Comparison of ENCODE assay signal across 1 cellular context in the genomic region with DNA sequence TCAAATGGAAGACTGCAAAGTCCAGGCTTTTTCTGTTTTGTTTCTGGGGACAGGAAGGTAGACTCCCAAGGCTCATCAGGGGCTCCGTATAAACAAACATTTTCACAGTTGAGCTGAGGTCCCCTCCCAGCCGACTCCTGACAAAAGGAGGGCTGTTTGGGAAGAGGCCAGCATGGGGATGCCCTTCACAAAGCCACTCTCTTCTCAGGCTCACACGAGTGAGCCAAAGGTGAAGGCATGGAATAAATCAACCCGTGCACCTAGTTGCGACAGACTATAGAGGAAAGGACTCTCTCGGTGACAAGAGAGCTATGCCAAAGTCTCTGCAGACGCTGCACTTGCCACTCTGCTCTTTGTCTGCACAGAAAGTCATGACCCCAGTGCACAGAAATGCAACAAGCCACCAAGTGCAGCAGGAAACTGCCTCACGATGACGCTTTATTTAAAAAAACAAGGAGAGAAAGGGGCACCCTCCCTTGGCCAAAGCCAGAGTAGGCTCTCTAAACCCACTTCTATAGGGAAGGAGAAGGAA.
TF ChIP-seq lines count a peak whose summit lies in the region.

No MANE protein-coding gene starts in this region.

TF ChIP-seq in GM23338, 12 proteins besides CTCF, POLR2A, EP300 and RAD21 (continued from another document):
- TF ChIP-seq, protein P1, sequence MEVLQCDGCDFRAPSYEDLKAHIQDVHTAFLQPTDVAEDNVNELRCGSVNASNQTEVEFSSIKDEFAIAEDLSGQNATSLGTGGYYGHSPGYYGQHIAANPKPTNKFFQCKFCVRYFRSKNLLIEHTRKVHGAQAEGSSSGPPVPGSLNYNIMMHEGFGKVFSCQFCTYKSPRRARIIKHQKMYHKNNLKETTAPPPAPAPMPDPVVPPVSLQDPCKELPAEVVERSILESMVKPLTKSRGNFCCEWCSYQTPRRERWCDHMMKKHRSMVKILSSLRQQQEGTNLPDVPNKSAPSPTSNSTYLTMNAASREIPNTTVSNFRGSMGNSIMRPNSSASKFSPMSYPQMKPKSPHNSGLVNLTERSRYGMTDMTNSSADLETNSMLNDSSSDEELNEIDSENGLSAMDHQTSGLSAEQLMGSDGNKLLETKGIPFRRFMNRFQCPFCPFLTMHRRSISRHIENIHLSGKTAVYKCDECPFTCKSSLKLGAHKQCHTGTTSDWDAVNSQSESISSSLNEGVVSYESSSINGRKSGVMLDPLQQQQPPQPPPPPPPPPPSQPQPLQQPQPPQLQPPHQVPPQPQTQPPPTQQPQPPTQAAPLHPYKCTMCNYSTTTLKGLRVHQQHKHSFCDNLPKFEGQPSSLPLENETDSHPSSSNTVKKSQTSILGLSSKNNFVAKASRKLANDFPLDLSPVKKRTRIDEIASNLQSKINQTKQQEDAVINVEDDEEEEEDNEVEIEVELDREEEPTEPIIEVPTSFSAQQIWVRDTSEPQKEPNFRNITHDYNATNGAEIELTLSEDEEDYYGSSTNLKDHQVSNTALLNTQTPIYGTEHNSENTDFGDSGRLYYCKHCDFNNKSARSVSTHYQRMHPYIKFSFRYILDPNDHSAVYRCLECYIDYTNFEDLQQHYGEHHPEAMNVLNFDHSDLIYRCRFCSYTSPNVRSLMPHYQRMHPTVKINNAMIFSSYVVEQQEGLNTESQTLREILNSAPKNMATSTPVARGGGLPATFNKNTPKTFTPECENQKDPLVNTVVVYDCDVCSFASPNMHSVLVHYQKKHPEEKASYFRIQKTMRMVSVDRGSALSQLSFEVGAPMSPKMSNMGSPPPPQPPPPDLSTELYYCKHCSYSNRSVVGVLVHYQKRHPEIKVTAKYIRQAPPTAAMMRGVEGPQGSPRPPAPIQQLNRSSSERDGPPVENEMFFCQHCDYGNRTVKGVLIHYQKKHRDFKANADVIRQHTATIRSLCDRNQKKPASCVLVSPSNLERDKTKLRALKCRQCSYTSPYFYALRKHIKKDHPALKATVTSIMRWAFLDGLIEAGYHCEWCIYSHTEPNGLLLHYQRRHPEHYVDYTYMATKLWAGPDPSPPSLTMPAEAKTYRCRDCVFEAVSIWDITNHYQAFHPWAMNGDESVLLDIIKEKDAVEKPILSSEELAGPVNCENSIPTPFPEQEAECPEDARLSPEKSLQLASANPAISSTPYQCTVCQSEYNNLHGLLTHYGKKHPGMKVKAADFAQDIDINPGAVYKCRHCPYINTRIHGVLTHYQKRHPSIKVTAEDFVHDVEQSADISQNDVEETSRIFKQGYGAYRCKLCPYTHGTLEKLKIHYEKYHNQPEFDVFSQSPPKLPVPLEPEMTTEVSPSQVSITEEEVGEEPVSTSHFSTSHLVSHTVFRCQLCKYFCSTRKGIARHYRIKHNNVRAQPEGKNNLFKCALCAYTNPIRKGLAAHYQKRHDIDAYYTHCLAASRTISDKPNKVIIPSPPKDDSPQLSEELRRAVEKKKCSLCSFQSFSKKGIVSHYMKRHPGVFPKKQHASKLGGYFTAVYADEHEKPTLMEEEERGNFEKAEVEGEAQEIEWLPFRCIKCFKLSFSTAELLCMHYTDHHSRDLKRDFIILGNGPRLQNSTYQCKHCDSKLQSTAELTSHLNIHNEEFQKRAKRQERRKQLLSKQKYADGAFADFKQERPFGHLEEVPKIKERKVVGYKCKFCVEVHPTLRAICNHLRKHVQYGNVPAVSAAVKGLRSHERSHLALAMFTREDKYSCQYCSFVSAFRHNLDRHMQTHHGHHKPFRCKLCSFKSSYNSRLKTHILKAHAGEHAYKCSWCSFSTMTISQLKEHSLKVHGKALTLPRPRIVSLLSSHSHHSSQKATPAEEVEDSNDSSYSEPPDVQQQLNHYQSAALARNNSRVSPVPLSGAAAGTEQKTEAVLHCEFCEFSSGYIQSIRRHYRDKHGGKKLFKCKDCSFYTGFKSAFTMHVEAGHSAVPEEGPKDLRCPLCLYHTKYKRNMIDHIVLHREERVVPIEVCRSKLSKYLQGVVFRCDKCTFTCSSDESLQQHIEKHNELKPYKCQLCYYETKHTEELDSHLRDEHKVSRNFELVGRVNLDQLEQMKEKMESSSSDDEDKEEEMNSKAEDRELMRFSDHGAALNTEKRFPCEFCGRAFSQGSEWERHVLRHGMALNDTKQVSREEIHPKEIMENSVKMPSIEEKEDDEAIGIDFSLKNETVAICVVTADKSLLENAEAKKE (CRISPR knock-in tag; IDR thresholded peaks at IDR 0.05): no peak
- TF ChIP-seq POLR2AphosphoS5 (IDR thresholded peaks at IDR 0.05; ENCODE audit: low read depth): no peak
- TF ChIP-seq JUNB (IDR thresholded peaks at IDR 0.05; ENCODE audit: unreplicated experiment): no peak
- TF ChIP-seq EZH2phosphoT487 (IDR thresholded peaks at IDR 0.05; ENCODE audit: unreplicated experiment): no peak
